22 cellular contexts compared by ENCODE assay signal in genomic region chr12:13504074-13504473, GRCh38.
DNase-seq lines count a peak whose midpoint lies in the region; ATAC-seq and TF ChIP-seq lines count a peak whose summit lies in the region.
"Had no signal": no experiment of that assay in that cellular context is flagged by ENCODE, and none has a peak within 500 bp of the region (broad histone marks: within the 10 kb centered on the region; RNA-seq: fewer than 3 reads in every experiment).

No MANE protein-coding gene starts in this region.

- no peak overlapping the region for H3K27ac Mint-ChIP-seq in stimulated activated naive B cell treated with anti-CD40 and anti-IgM and Interleukin-4, amounts not matched to agents 10 μg/mL and 1 μg/mL and 100 μg/mL, for 72 hours
- H3K27ac Mint-ChIP-seq: activated CD8-positive, alpha-beta memory T cell treated with anti-CD3 and anti-CD28 coated beads, Interleukin-2, amount 10 ng/mL, durations not matched to agents 7 days and 5 days; activated T-helper 17 cell treated with anti-CD3 and anti-CD28 coated beads, Interleukin-2, amount 50 U/mL, for 72 hours; HFFc6; naive B cell had no signal

- H3K9me3 Mint-ChIP-seq in stimulated activated naive B cell treated with anti-CD40 and anti-IgM and Interleukin-4, amounts not matched to agents 10 μg/mL and 1 μg/mL and 100 μg/mL, for 72 hours: no peaks in the 10 kb centered on the region
- H3K9me3 Mint-ChIP-seq: activated T-helper 17 cell treated with anti-CD3 and anti-CD28 coated beads, Interleukin-2, amount 50 U/mL, for 72 hours; naive B cell had no signal

- no peak overlapping the region for H3K4me3 Mint-ChIP-seq in stimulated activated naive B cell treated with anti-CD40 and anti-IgM and Interleukin-4, amounts not matched to agents 10 μg/mL and 1 μg/mL and 100 μg/mL, for 72 hours
- H3K4me3 Mint-ChIP-seq: activated CD8-positive, alpha-beta memory T cell treated with anti-CD3 and anti-CD28 coated beads, Interleukin-2, amount 10 ng/mL, durations not matched to agents 7 days and 5 days; activated T-helper 17 cell treated with anti-CD3 and anti-CD28 coated beads, Interleukin-2, amount 50 U/mL, for 72 hours; HFFc6; naive B cell had no signal

- DNase-seq in Right ventricle myocardium inferior (ENCODE audit: missing footprints): no peak
- DNase-seq in heart left ventricle: no peak
- DNase-seq in amniotic epithelial cell (ENCODE audit: low read depth): peak; percentile 0
- peak; percentile 22 for DNase-seq in fibroblast of the aortic adventitia (ENCODE audit: low read depth)
- DNase-seq in stimulated activated naive B cell treated with anti-CD40 and anti-IgM and Interleukin-4, amounts not matched to agents 10 μg/mL and 1 μg/mL and 100 μg/mL, for 72 hours: no peak
- no peak for DNase-seq in OCI-M2 (lab: John Stamatoyannopoulos, UW; ENCODE audit: unreplicated experiment)
- DNase-seq in SW 1271 (lab: John Stamatoyannopoulos, UW): no peak
- DNase-seq in NCI-H2081 (lab: John Stamatoyannopoulos, UW): no peak
- DNase-seq: activated CD4-positive, alpha-beta T cell treated with anti-CD3 and anti-CD28 coated beads for 4 hours; activated CD8-positive, alpha-beta memory T cell treated with anti-CD3 and anti-CD28 coated beads, Interleukin-2, amount 10 ng/mL, durations not matched to agents 7 days and 5 days; DMS153; effector CD8-positive, alpha-beta T cell; HFFc6; Karpas-422; NCI-H1092 treated with DMSO at 0.1 percent for 48 hours; NCI-H510A; stimulated activated CD4-positive, alpha-beta T cell treated with anti-CD3 and anti-CD28 coated beads, Interleukin-4, amount 100 ng/mL, for 4 hours; substantia nigra had no signal

- no peak for TF ChIP-seq POLR2A in heart left ventricle (IDR thresholded peaks at IDR 0.05)

- intact Hi-C loops in Right ventricle myocardium inferior (cut with DNase I): no loop called here
- intact Hi-C loops in heart left ventricle (cut with DNase I): no loop called here

- H3K4me1 ChIP-seq in heart left ventricle: peaks cover 0 to 16% (median 0%) of the 10 kb centered on the region in 12 donors
- H3K4me1 ChIP-seq: parathyroid adenoma, vagina had no signal

- H3K27ac ChIP-seq in heart left ventricle: no peak overlapping the region
- H3K27ac ChIP-seq: parathyroid adenoma, vagina had no signal

- no peak overlapping the region for H3K4me3 ChIP-seq in heart left ventricle
- no peak overlapping the region for H3K4me3 ChIP-seq in fibroblast of the aortic adventitia (ENCODE audit: low read depth, low read length)
- H3K4me3 ChIP-seq: vagina had no signal

- no peaks in the 10 kb centered on the region for H3K9me3 ChIP-seq in heart left ventricle
- H3K9me3 ChIP-seq: vagina had no signal

- peaks cover 5 to 8% of the 10 kb centered on the region in 2 donors for H3K27me3 Mint-ChIP-seq in stimulated activated naive B cell treated with anti-CD40 and anti-IgM and Interleukin-4, amounts not matched to agents 10 μg/mL and 1 μg/mL and 100 μg/mL, for 72 hours

- peaks cover 0 to 1% (median 0%) of the 10 kb centered on the region in 9 donors for H3K27me3 ChIP-seq in heart left ventricle
- H3K27me3 ChIP-seq: vagina had no signal

- no peaks in the 10 kb centered on the region for H3K36me3 Mint-ChIP-seq in stimulated activated naive B cell treated with anti-CD40 and anti-IgM and Interleukin-4, amounts not matched to agents 10 μg/mL and 1 μg/mL and 100 μg/mL, for 72 hours
- H3K36me3 Mint-ChIP-seq: activated CD8-positive, alpha-beta memory T cell treated with anti-CD3 and anti-CD28 coated beads, Interleukin-2, amount 10 ng/mL, durations not matched to agents 7 days and 5 days; naive B cell had no signal

- ATAC-seq in Right ventricle myocardium inferior (peak; percentile 48), heart left ventricle (no peak)
- ATAC-seq in stimulated activated naive B cell treated with anti-CD40 and anti-IgM and Interleukin-4, amounts not matched to agents 10 μg/mL and 1 μg/mL and 100 μg/mL, for 72 hours (replicated peaks): peak; percentile 29 to 41
- ATAC-seq: activated CD8-positive, alpha-beta memory T cell treated with anti-CD3 and anti-CD28 coated beads, Interleukin-2, amount 10 ng/mL, durations not matched to agents 7 days and 5 days; activated T-helper 17 cell treated with anti-CD3 and anti-CD28 coated beads, Interleukin-2, amount 50 U/mL, for 72 hours had no signal

- H3K4me1 Mint-ChIP-seq in stimulated activated naive B cell treated with anti-CD40 and anti-IgM and Interleukin-4, amounts not matched to agents 10 μg/mL and 1 μg/mL and 100 μg/mL, for 72 hours: no peaks in the 10 kb centered on the region
- H3K4me1 Mint-ChIP-seq: activated CD8-positive, alpha-beta memory T cell treated with anti-CD3 and anti-CD28 coated beads, Interleukin-2, amount 10 ng/mL, durations not matched to agents 7 days and 5 days; activated T-helper 17 cell treated with anti-CD3 and anti-CD28 coated beads, Interleukin-2, amount 50 U/mL, for 72 hours had no signal

- no peak for TF ChIP-seq CTCF in heart left ventricle (IDR thresholded peaks at IDR 0.05)
- TF ChIP-seq CTCF in fibroblast of the aortic adventitia (IDR thresholded peaks at IDR 0.05; ENCODE audit: insufficient read depth, low read length): no peak

- H3K36me3 ChIP-seq in heart left ventricle: no peaks in the 10 kb centered on the region
- H3K36me3 ChIP-seq: vagina had no signal

Comparison
In these comparisons a context has a peak if more than half of its experiments do, and no peak if none do; other contexts are left out.
1. ATAC-seq: peak in Right ventricle myocardium inferior (single experiment) and stimulated activated naive B cell treated with anti-CD40 and anti-IgM and Interleukin-4, amounts not matched to agents 10 μg/mL and 1 μg/mL and 100 μg/mL, for 72 hours (2 of 2); none in heart left ventricle (0 of 4).
2. DNase-seq: peak in amniotic epithelial cell (single experiment) and fibroblast of the aortic adventitia (single experiment); none in Right ventricle myocardium inferior (single experiment), heart left ventricle (0 of 5), stimulated activated naive B cell treated with anti-CD40 and anti-IgM and Interleukin-4, amounts not matched to agents 10 μg/mL and 1 μg/mL and 100 μg/mL, for 72 hours (single experiment), OCI-M2 (single experiment), SW 1271 (0 of 2) and NCI-H2081 (0 of 2).